In the genomic region with DNA sequence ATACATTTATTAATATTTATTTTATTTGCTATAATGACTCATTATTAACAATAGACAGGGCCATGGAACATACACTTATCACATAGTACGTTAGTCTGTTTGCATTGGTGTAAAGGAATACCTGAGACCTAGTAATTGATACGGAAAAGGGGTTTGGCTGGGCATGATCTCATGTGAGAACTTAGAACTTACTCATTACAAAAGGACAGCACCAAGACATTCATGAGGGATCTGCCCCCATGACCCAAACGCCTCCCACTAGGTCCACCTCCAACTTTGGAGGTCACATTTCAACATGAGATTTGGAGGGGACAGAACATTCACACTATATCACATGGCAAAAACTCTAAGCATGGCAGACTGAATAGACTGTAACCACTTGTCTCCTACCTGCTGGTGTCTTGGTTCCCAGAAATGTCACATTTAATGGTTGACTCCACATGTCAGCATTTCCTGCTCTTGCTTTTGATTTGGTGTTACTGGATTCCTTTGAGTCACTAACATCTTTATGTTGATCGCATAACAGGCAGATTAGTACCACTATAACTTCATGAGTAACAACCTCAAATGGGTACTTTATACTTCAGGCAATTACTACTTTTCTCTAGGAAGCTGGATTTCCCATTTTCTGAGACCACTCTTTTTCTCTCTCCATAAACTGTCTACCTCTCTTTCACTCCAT, we compare ENCODE assay signal across 19 cellular contexts. TPM values are rescaled to one million over a fixed set of nuclear protein-coding genes. Genes with fewer than 3 reads are reported as not detected.
"Had no signal": no experiment of that assay in that cellular context is flagged by ENCODE, and none has a peak within 500 bp of the region (broad histone marks: within the 10 kb centered on the region; RNA-seq: fewer than 3 reads in every experiment).

No MANE protein-coding gene starts in this region.

- H3K27me3 Mint-ChIP-seq: progenitor cell of endocrine pancreas had no signal

- H3K4me3 ChIP-seq: ascending aorta, esophagus muscularis mucosa, gastroesophageal sphincter, heart right ventricle, right atrium auricular region, vagina had no signal

- H3K27ac ChIP-seq: ascending aorta, esophagus muscularis mucosa, gastroesophageal sphincter, heart right ventricle, right atrium auricular region, vagina had no signal

- DNase-seq: activated CD4-positive, alpha-beta T cell treated with anti-CD3 and anti-CD28 coated beads, Interleukin-2, amount 50 U/mL, for 1 hour; activated naive CD4-positive, alpha-beta T cell treated with Interleukin-2 at 50 U/mL for 16 hours; effector CD4-positive, alpha-beta T cell; heart right ventricle; kidney glomerular epithelial cell; left ventricle myocardium superior; stimulated activated CD4-positive, alpha-beta T cell treated with anti-CD3 and anti-CD28 coated beads, Interleukin-2, amount 100 ng/mL, for 24 hours; T1000; trophoblast cell had no signal

- H3K4me1 Mint-ChIP-seq: memory B cell had no signal

- H3K4me3 Mint-ChIP-seq: memory B cell; stimulated activated naive CD8-positive, alpha-beta T cell treated with anti-CD3 and anti-CD28 coated beads, Interleukin-15, Interleukin-2, amounts not matched to agents 100 ng/mL and 50 ng/mL, for 24 hours had no signal

- H3K36me3 ChIP-seq: ascending aorta, esophagus muscularis mucosa, gastroesophageal sphincter, heart right ventricle, right atrium auricular region, vagina had no signal

- H3K9me3 Mint-ChIP-seq: activated T-helper 2 cell treated with anti-CD3 and anti-CD28 coated beads, Interferon-gamma antibody, Interleukin-2, Interleukin-4, amounts not matched to agents 10 μg/mL and 5 μg/mL and 100 μg/mL, durations not matched to agents 14 hours and 24 hours and 36 hours; memory B cell; stimulated activated naive CD8-positive, alpha-beta T cell treated with anti-CD3 and anti-CD28 coated beads, Interleukin-15, Interleukin-2, amounts not matched to agents 100 ng/mL and 50 ng/mL, for 24 hours had no signal

- H3K4me1 ChIP-seq: ascending aorta, gastroesophageal sphincter, right atrium auricular region had no signal

- ATAC-seq: gastroesophageal sphincter, heart right ventricle, left ventricle myocardium superior had no signal

- H3K27me3 ChIP-seq: ascending aorta, right atrium auricular region, vagina had no signal

- H3K9me3 ChIP-seq: ascending aorta, esophagus muscularis mucosa, gastroesophageal sphincter, heart right ventricle, right atrium auricular region, vagina had no signal

- H3K27ac Mint-ChIP-seq: activated T-helper 2 cell treated with anti-CD3 and anti-CD28 coated beads, Interferon-gamma antibody, Interleukin-2, Interleukin-4, amounts not matched to agents 10 μg/mL and 5 μg/mL and 100 μg/mL, durations not matched to agents 14 hours and 24 hours and 36 hours; memory B cell; progenitor cell of endocrine pancreas; stimulated activated naive CD8-positive, alpha-beta T cell treated with anti-CD3 and anti-CD28 coated beads, Interleukin-15, Interleukin-2, amounts not matched to agents 100 ng/mL and 50 ng/mL, for 24 hours had no signal

RNA-seq across cellular contexts. Expression of gene C1orf116, which starts 3.5 kb away (rescaled TPM):
- polyA plus RNA-seq: neural cell had no signal

RNA-seq across cellular contexts. Expression of gene C4BPB, which starts 52.6 kb away (rescaled TPM):
- polyA plus RNA-seq: neural cell had no signal
